Comparison of ENCODE assay signal across 29 cellular contexts in genomic region chr5:156800982-156801381, GRCh38. TPM values are rescaled to one million over a fixed set of nuclear protein-coding genes. Genes with fewer than 3 reads are reported as not detected.
DNase-seq lines count a peak whose midpoint lies in the region; ATAC-seq and TF ChIP-seq lines count a peak whose summit lies in the region.
"Had no signal": no experiment of that assay in that cellular context is flagged by ENCODE, and none has a peak within 500 bp of the region (broad histone marks: within the 10 kb centered on the region; RNA-seq: fewer than 3 reads in every experiment).

No MANE protein-coding gene starts in this region.

- H4K20me1 ChIP-seq in GM23338 (replicated peaks; ENCODE audit: insufficient read depth): no peaks in the 10 kb centered on the region

- H3K4me1 ChIP-seq in ES-I3 (ENCODE audit: insufficient read depth, low read length): peaks cover 72% of the 10 kb centered on the region
- H3K4me1 ChIP-seq in GM23338 (ENCODE audit: insufficient read depth): peaks cover 64% of the 10 kb centered on the region
- H3K4me1 ChIP-seq: gastrocnemius medialis, left lung, Peyer's patch, testis had no signal

- peaks cover 73% of the 10 kb centered on the region for H3K4me1 Mint-ChIP-seq in GM23338
- H3K4me1 Mint-ChIP-seq: naive B cell had no signal

- peaks cover 5% of the 10 kb centered on the region for H3K27me3 Mint-ChIP-seq in GM23338 (ENCODE audit: insufficient read depth, low read depth, poor library complexity)

- H3K4me3 ChIP-seq in GM23338: no peak overlapping the region
- H3K4me3 ChIP-seq in WERI-Rb-1 (ENCODE audit: low read depth, low read length): no peak overlapping the region
- H3K4me3 ChIP-seq: gastrocnemius medialis, hepatocyte, left lung, Peyer's patch, testis had no signal

- peaks cover 20% of the 10 kb centered on the region; the same call in 2 of the 3 replicates for H3K9me3 Mint-ChIP-seq in GM23338
- H3K9me3 Mint-ChIP-seq: activated CD4-positive, alpha-beta memory T cell treated with anti-CD3 and anti-CD28 coated beads, Interleukin-2, amount 10 ng/mL, durations not matched to agents 7 days and 5 days had no signal

- H3K36me3 Mint-ChIP-seq in GM23338 (ENCODE audit: low read depth): peaks cover 21% of the 10 kb centered on the region
- H3K36me3 Mint-ChIP-seq: naive B cell had no signal

- H3K36me3 ChIP-seq in ES-I3 (ENCODE audit: insufficient read depth, low read length) (no peaks in the 10 kb centered on the region), GM23338 (ENCODE audit: insufficient read depth) (no peaks in the 10 kb centered on the region), WERI-Rb-1 (no peaks in the 10 kb centered on the region)
- H3K36me3 ChIP-seq: gastrocnemius medialis, left lung, Peyer's patch had no signal

- no peak overlapping the region for H3K4me3 Mint-ChIP-seq in GM23338
- H3K4me3 Mint-ChIP-seq: activated CD4-positive, alpha-beta memory T cell treated with anti-CD3 and anti-CD28 coated beads, Interleukin-2, amount 10 ng/mL, durations not matched to agents 7 days and 5 days; naive B cell had no signal

- ATAC-seq in GM23338 (peak; percentile 16; the same call in 2 of the 3 replicates), HG02973 (IDR thresholded peaks at IDR 0.05; ENCODE audit: unreplicated experiment) (no peak)
- ATAC-seq: gastrocnemius medialis, left lung had no signal

- peaks cover 7% of the 10 kb centered on the region; the same call in 1 of the 2 replicates for H3F3A ChIP-seq in GM23338 (replicated peaks; ENCODE audit: low read depth)

- no peaks in the 10 kb centered on the region for H3K79me2 ChIP-seq in GM23338 (replicated peaks; ENCODE audit: insufficient read depth)
- H3K79me2 ChIP-seq: hepatocyte had no signal

- DNase-seq in GM23338 (ENCODE audit: low spot score): peak; percentile 72
- DNase-seq in WERI-Rb-1: peak; percentile 53
- DNase-seq in medulla oblongata (ENCODE audit: extremely low spot score): peak; percentile 41
- DNase-seq in DMS53 (lab: John Stamatoyannopoulos, UW): no peak
- no peak for DNase-seq in HUDEP-2 (lab: John Stamatoyannopoulos, UW; ENCODE audit: unreplicated experiment in 76 of 76)
- DNase-seq: activated CD4-positive, alpha-beta memory T cell treated with anti-CD3 and anti-CD28 coated beads, Interleukin-2, amount 10 ng/mL, durations not matched to agents 7 days and 5 days; activated CD4-positive, CD25-positive, alpha-beta regulatory T cell treated with anti-CD3 and anti-CD28 coated beads, Interleukin-2, amount 50 U/mL, for 72 hours; activated gamma-delta T cell; activated T-cell treated with anti-CD3 and anti-CD28 coated beads for 4 hours; Calu3; central memory CD4-positive, alpha-beta T cell; dermis blood vessel endothelial cell; gastrocnemius medialis; HCEC 1CT; left lung; naive B cell; NCI-H2171; NCI-H510A; Peyer's patch; stimulated activated naive CD4-positive, alpha-beta T cell treated with Interleukin-2 at 50 U/mL for 16 hours; T-helper 1 cell; testis had no signal

- peak overlapping the region; percentile 96 for H3K27ac ChIP-seq in GM23338 (ENCODE audit: low read depth)
- no peak overlapping the region for H3K27ac ChIP-seq in WERI-Rb-1
- H3K27ac ChIP-seq: C4-2B, gastrocnemius medialis, hepatocyte, KMS-11, left lung, Peyer's patch, testis had no signal

- H3K27me3 ChIP-seq in GM23338 (ENCODE audit: insufficient read depth) (no peaks in the 10 kb centered on the region), WERI-Rb-1 (ENCODE audit: insufficient read depth, low read depth, severe bottlenecking) (no peaks in the 10 kb centered on the region)
- H3K27me3 ChIP-seq: gastrocnemius medialis, hepatocyte, left lung, Peyer's patch, testis had no signal

- H3K9me2 ChIP-seq in GM23338 (ENCODE audit: insufficient read depth): no peaks in the 10 kb centered on the region

- H3K9me3 ChIP-seq in ES-I3 (ENCODE audit: control insufficient read depth, insufficient read depth, low read length) (no peaks in the 10 kb centered on the region; the same call in 1 of the 2 replicates), WERI-Rb-1 (ENCODE audit: severe bottlenecking) (no peaks in the 10 kb centered on the region)
- H3K9me3 ChIP-seq: gastrocnemius medialis, left lung, Peyer's patch, testis had no signal

- peak overlapping the region; percentile 19; the same call in 1 of the 2 replicates for H3K9ac ChIP-seq in ES-I3 (ENCODE audit: low read depth, low read length)
- H3K9ac ChIP-seq: KMS-11 had no signal

- peak overlapping the region; percentile 2 for H3K4me2 ChIP-seq in GM23338
- H3K4me2 ChIP-seq: hepatocyte, KMS-11 had no signal

- no peak overlapping the region for H2AFZ ChIP-seq in GM23338
- H2AFZ ChIP-seq: hepatocyte had no signal

- TF ChIP-seq CTCF in GM23338 (conservative IDR thresholded peaks at IDR 0.05; ENCODE audit: low read depth in 2 of 2): no peak
- TF ChIP-seq CTCF in WERI-Rb-1 (IDR thresholded peaks at IDR 0.05; ENCODE audit: low read depth, low read length): 0 out of 2 replicates have a peak, but pooled peaks have one; percentile 10

- H3K27ac Mint-ChIP-seq in GM23338: peak overlapping the region; percentile 71; the same call in 1 of the 2 replicates
- H3K27ac Mint-ChIP-seq: activated CD4-positive, alpha-beta memory T cell treated with anti-CD3 and anti-CD28 coated beads, Interleukin-2, amount 10 ng/mL, durations not matched to agents 7 days and 5 days; naive B cell had no signal

TF ChIP-seq in GM23338, 12 proteins besides CTCF, POLR2A, EP300 and RAD21 (continues in another document):
- TF ChIP-seq ZNF114 (CRISPR knock-in tag; IDR thresholded peaks at IDR 0.05) (no peak), POLR2AphosphoS5 (IDR thresholded peaks at IDR 0.05; ENCODE audit: low read depth) (no peak), STAT1 (IDR thresholded peaks at IDR 0.05; ENCODE audit: unreplicated experiment) (no peak), ZNF462 (CRISPR knock-in tag; IDR thresholded peaks at IDR 0.05) (no peak), EZH2phosphoT487 (IDR thresholded peaks at IDR 0.05; ENCODE audit: unreplicated experiment) (no peak), JUNB (IDR thresholded peaks at IDR 0.05; ENCODE audit: unreplicated experiment) (no peak)

RNA-seq across cellular contexts. Expression of gene PPP1R2B, which starts 49.1 kb away (rescaled TPM):
- total RNA-seq in GM23338 (2014; rRNA removed; shearing (Covaris generic)): 0.21 TPM in 1 of 2 replicates, not detected in the other
- polyA plus RNA-seq in GM23338 (2016; fragmentation: Nextera tagmentation; extraction: Ambion mirVana): 0.11 TPM in 1 of 2 replicates, not detected in the other
- total RNA-seq: activated CD4-positive, alpha-beta memory T cell treated with anti-CD3 and anti-CD28 coated beads, Interleukin-2, amount 10 ng/mL, durations not matched to agents 7 days and 5 days; Calu3; hepatocyte; left lung; mesenteric fat pad; omental fat pad; Peyer's patch had no signal
- polyA plus RNA-seq: hepatocyte had no signal

Comparison
In these comparisons a context has a peak if more than half of its experiments do, and no peak if none do; other contexts are left out.
1. DNase-seq: peak in GM23338 (single experiment), WERI-Rb-1 (single experiment) and medulla oblongata (single experiment); none in DMS53 (single experiment) and HUDEP-2 (0 of 76).